Comparison of ENCODE assay signal across 8 cellular contexts in the genomic region with DNA sequence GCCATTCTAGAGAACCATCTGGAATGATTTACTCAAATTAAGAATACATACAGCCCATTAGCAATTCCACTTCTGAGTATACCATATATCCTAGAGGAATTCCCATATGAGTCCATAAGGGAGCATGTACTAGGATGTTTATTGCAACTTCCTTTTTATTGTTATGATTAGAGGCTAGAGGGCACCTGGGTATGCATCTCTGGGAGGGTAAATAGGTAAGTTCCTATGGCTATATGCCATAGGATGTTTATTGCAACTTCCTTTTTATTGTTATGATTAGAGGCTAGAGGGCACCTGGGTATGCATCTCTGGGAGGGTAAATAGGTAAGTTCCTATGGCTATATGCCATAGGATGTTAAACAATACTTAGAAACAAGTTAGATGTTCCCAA. TPM values are rescaled to one million over a fixed set of nuclear protein-coding genes. Genes with fewer than 3 reads are reported as not detected.
DNase-seq lines count a peak whose midpoint lies in the region; ATAC-seq, FAIRE-seq and TF ChIP-seq lines count a peak whose summit lies in the region.
"Not testable (repeated sequence)": the region's sequence is repeated elsewhere in the genome, so short reads cannot be mapped to it uniquely, and the experiment has no call there.
"Had no signal": no experiment of that assay in that cellular context is flagged by ENCODE, and none has a peak within 500 bp of the region (broad histone marks: within the 10 kb centered on the region; RNA-seq: fewer than 3 reads in every experiment).

No MANE protein-coding gene starts in this region.

- POLR2A ChIA-PET in WTC11 (lab: Charles Lee), result not testable (repeated sequence)

- not testable (repeated sequence) for TF ChIP-seq CTCF in GM23338 (conservative IDR thresholded peaks at IDR 0.05; ENCODE audit: low read depth in 2 of 2); WTC11 (IDR thresholded peaks at IDR 0.05); mucosa of descending colon (IDR thresholded peaks at IDR 0.05)

- FAIRE-seq in GM12891 (lab: Jason Lieb, UNC) (peak; percentile 20), small intestine (lab: Jason Lieb, UNC) (peak; percentile 19)

- H3K4me1 ChIP-seq in GM23338 (ENCODE audit: insufficient read depth) (peaks cover 14% of the 10 kb centered on the region), SJSA1 (replicated peaks) (peaks cover 15% of the 10 kb centered on the region), small intestine (ENCODE audit: control insufficient read depth in 2 of 2, insufficient read depth in 1 of 2, low read depth in 1 of 2, low read length in 1 of 2) (peaks cover 4 to 12% of the 10 kb centered on the region in 2 donors)
- H3K4me1 ChIP-seq in mucosa of descending colon (ENCODE audit: low read depth), result not testable (repeated sequence)

- intact Hi-C loops in left colon (cut with DNase I, micrococcal nuclease); mucosa of descending colon (cut with DNase I, micrococcal nuclease): not testable (repeated sequence)

- TF ChIP-seq POLR2A in GM12891 (IDR thresholded peaks at IDR 0.05; ENCODE audit: low read depth, low read length), result not testable (repeated sequence)

- peak overlapping the region; percentile 38; the same call in 1 of the 2 replicates for H3K4me2 ChIP-seq in GM23338

- H3K36me3 Mint-ChIP-seq in GM23338 (ENCODE audit: low read depth), result not testable (repeated sequence)
- peaks cover 16% of the 10 kb centered on the region for H3K36me3 Mint-ChIP-seq in WTC11

- CTCF ChIA-PET in WTC11 (lab: Charles Lee), result not testable (repeated sequence)

- H3K79me2 ChIP-seq in GM23338 (replicated peaks; ENCODE audit: insufficient read depth), result not testable (repeated sequence)

- H3K4me3 Mint-ChIP-seq in GM23338, WTC11: not testable (repeated sequence)

- not testable (repeated sequence) for H3K27me3 ChIP-seq in GM23338 (ENCODE audit: insufficient read depth); SJSA1 (replicated peaks); small intestine (ENCODE audit: control insufficient read depth in 2 of 2, insufficient read depth in 2 of 2, low read length in 2 of 2)

- H4K20me1 ChIP-seq in GM23338 (replicated peaks; ENCODE audit: insufficient read depth), result not testable (repeated sequence)

- ATAC-seq in GM23338, result not testable (repeated sequence)
- ATAC-seq in WTC11 (peak; percentile 15; the same call in 1 of the 2 replicates), left colon (peak; percentile 79), mucosa of descending colon (peak; percentile 77)

- H3K9me2 ChIP-seq in GM23338 (ENCODE audit: insufficient read depth), result peaks cover 22% of the 10 kb centered on the region

- H3K9me3 ChIP-seq in SJSA1 (replicated peaks); mucosa of descending colon; small intestine (ENCODE audit: control insufficient read depth, low read depth): not testable (repeated sequence)

- not testable (repeated sequence) for H3K36me3 ChIP-seq in GM23338 (ENCODE audit: insufficient read depth); SJSA1; mucosa of descending colon (ENCODE audit: low read depth); small intestine (ENCODE audit: control insufficient read depth in 2 of 2, insufficient read depth in 2 of 2, low read length in 2 of 2)

- H3K27ac ChIP-seq in GM23338 (ENCODE audit: low read depth); small intestine (ENCODE audit: low read depth in 1 of 2, low read length in 1 of 2): not testable (repeated sequence)
- peak overlapping the region; percentile 80 for H3K27ac ChIP-seq in SJSA1

- not testable (repeated sequence) for H3F3A ChIP-seq in GM23338 (replicated peaks; ENCODE audit: low read depth)

- not testable (repeated sequence) for H3K27me3 Mint-ChIP-seq in GM23338 (ENCODE audit: insufficient read depth, low read depth, poor library complexity)
- peaks cover 21% of the 10 kb centered on the region for H3K27me3 Mint-ChIP-seq in WTC11 (ENCODE audit: low read depth)

- H3K27ac Mint-ChIP-seq in GM23338, WTC11: not testable (repeated sequence)

- not testable (repeated sequence) for DNase-seq in GM12891 (ENCODE audit: insufficient read length, low spot score); GM23338 (ENCODE audit: low spot score); SJSA1 (ENCODE audit: low read depth in 1 of 2, low spot score in 2 of 2); WTC11 (ENCODE audit: low spot score); left colon; mucosa of descending colon; small intestine

- not testable (repeated sequence) for H3K4me1 Mint-ChIP-seq in GM23338
- peaks cover 14% of the 10 kb centered on the region for H3K4me1 Mint-ChIP-seq in WTC11

- not testable (repeated sequence) for H3K4me3 ChIP-seq in GM23338; SJSA1; mucosa of descending colon; small intestine (ENCODE audit: low read depth in 1 of 2, low read length in 2 of 2)

- not testable (repeated sequence) for H3K9me3 Mint-ChIP-seq in GM23338
- H3K9me3 Mint-ChIP-seq in WTC11, result peaks cover 32% of the 10 kb centered on the region

- H2AFZ ChIP-seq in GM23338, result not testable (repeated sequence)

RNA-seq across cellular contexts. Expression of a gene that starts 7.1 kb away (rescaled TPM):
- 0.22 TPM for polyA plus RNA-seq in GM12891 (2012; ENCODE audit: low read depth, missing spikeins)
- total RNA-seq in GM23338 (2014; rRNA removed; shearing (Covaris generic)), result 3.0 and 3.6 TPM in 2 replicates
- polyA plus RNA-seq in GM23338 (2016; fragmentation: Nextera tagmentation; extraction: Ambion mirVana) (0.92 and 1.9 TPM in 2 replicates), small intestine (10 to 100 TPM in 2 of 3 donors, 1 to 10 TPM in 1; 2.1 to 21.6 (median 18.6) TPM)
- total RNA-seq in SJSA1 (2014; rRNA removed; shearing (Covaris generic)), result 0.03 TPM in 1 of 2 replicates, not detected in the other
- total RNA-seq in WTC11 (2021) (1.9 to 3.6 TPM (median 2.7 TPM) in 3 replicates), left colon (10 to 100 TPM in 1 of 2 donors, 1 to 10 TPM in 1; 8.0 to 12.3 TPM), mucosa of descending colon (10 to 100 TPM in 2 of 3 donors, 1 to 10 TPM in 1; 9.8 to 25.7 (median 14.4) TPM)
- total RNA-seq: A673 had no signal
